ENCODE assay signal across 8 cellular contexts in the genomic region with DNA sequence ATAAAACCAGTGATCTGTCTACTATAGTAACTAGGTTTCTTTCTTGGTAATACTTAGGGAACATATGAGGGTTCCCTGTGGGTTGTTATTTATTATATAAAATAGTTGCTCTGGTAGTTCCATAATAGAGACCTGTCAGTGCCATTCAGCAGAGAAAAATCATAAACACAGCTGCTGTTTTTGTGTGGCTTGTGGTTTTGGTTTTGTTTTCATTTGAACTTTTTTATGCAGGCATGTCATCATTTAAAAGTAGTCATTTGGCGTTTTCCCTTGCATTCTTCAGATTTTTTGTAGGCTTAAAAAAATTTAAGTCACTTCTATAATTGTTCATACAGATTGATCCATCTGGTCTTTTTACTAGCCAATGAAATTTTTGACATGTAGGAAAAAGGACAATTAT. TPM values are rescaled to one million over a fixed set of nuclear protein-coding genes. Genes with fewer than 3 reads are reported as not detected.
DNase-seq lines count a peak whose midpoint lies in the region; ATAC-seq lines count a peak whose summit lies in the region.

No MANE protein-coding gene starts in this region.

- ATAC-seq in GM19455 (IDR thresholded peaks at IDR 0.05; ENCODE audit: unreplicated experiment) (peak; percentile 86), HG03439 (IDR thresholded peaks at IDR 0.05; ENCODE audit: unreplicated experiment) (peak; percentile 82)
- ATAC-seq in central memory CD8-positive, alpha-beta T cell (replicated peaks; ENCODE audit: extremely low read depth, poor library complexity, severe bottlenecking), result peak; percentile 78

- H3K36me3 Mint-ChIP-seq in central memory CD8-positive, alpha-beta T cell (ENCODE audit: insufficient read depth), result peaks cover 10% of the 10 kb centered on the region

- no peak overlapping the region for H3K4me3 Mint-ChIP-seq in central memory CD8-positive, alpha-beta T cell

- no peaks in the 10 kb centered on the region for H3K27me3 Mint-ChIP-seq in central memory CD8-positive, alpha-beta T cell

- DNase-seq in Caki2 (ENCODE audit: low read depth), result peak; percentile 33
- no peak for DNase-seq in central memory CD8-positive, alpha-beta T cell (ENCODE audit: low spot score in 2 of 2)
- DNase-seq in mesenteric fat pad (ENCODE audit: low spot score), result no peak
- DNase-seq in cerebellar nuclear complex (lab: John Stamatoyannopoulos, UW), result no peak
- no peak for DNase-seq in KBM-7
- DNase-seq in stimulated activated CD4-positive, alpha-beta T cell treated with anti-CD3 and anti-CD28 coated beads, Interleukin-4, amount 100 ng/mL, for 1 hour, result no peak

- H3K27ac Mint-ChIP-seq in central memory CD8-positive, alpha-beta T cell (ENCODE audit: low read depth), result peak overlapping the region; percentile 84

- in situ Hi-C loops in Caki2 (cut with HindIII; ENCODE audit: low pct_unique_long_range_greater_than_20kb, low sequenced_read_pairs), result no loop called here
- in situ Hi-C loops in KBM-7 (cut with MboI; ENCODE audit: low pct_unique_long_range_greater_than_20kb, low sequenced_read_pairs), result no loop called here

- no peaks in the 10 kb centered on the region for H3K9me3 Mint-ChIP-seq in central memory CD8-positive, alpha-beta T cell

- peaks cover 51% of the 10 kb centered on the region for H3K4me1 Mint-ChIP-seq in central memory CD8-positive, alpha-beta T cell

RNA-seq across cellular contexts. Expression of a gene that starts 47.9 kb away (rescaled TPM):
- total RNA-seq in Caki2 (2014; rRNA removed; shearing (Covaris generic); ENCODE audit: low replicate concordance), result 16.2 and 19.4 TPM in 2 replicates
- total RNA-seq in mesenteric fat pad, result 68.3 TPM

RNA-seq across cellular contexts. Expression of a gene that starts 54.8 kb away (rescaled TPM):
- 2.3 and 5.1 TPM in 2 replicates for total RNA-seq in Caki2 (2014; rRNA removed; shearing (Covaris generic); ENCODE audit: low replicate concordance)
- total RNA-seq in mesenteric fat pad, result 3.2 TPM
